Comparison of ENCODE assay signal across 1 cellular context in genomic region chr1:222465211-222466041, GRCh38.
A peak's percentile ranks its signal among the peaks of the same experiment; 100 is the strongest.
TF ChIP-seq lines count a peak whose summit lies in the region.

No MANE protein-coding gene starts in this region.

TF ChIP-seq in HepG2, 621 proteins besides CTCF, POLR2A, EP300 and RAD21 (continued from another document and continues in another):
- TF ChIP-seq PRDM10 (CRISPR knock-in tag; IDR thresholded peaks at IDR 0.05; ENCODE audit: low read depth) (peak; percentile 89), TAF15 (IDR thresholded peaks at IDR 0.05; ENCODE audit: low read depth, low read length, poor library complexity, severe bottlenecking) (peak; percentile 61), ZKSCAN1 (IDR thresholded peaks at IDR 0.05; ENCODE audit: low read length) (0 out of 2 replicates have a peak, but pooled peaks have one; percentile 12), ZNF24 (IDR thresholded peaks at IDR 0.05) (no peak), ZNF350 (CRISPR knock-in tag; IDR thresholded peaks at IDR 0.05; ENCODE audit: borderline replicate concordance, low read depth) (peak; percentile 71), CHD2 (IDR thresholded peaks at IDR 0.05; ENCODE audit: low read depth, low read length) (peak; percentile 32; the same call in 1 of the 2 replicates), ATRX (CRISPR knock-in tag; IDR thresholded peaks at IDR 0.05; ENCODE audit: borderline replicate concordance) (no peak), ZNF263 (CRISPR knock-in tag; IDR thresholded peaks at IDR 0.05) (no peak), ZNF275 (CRISPR knock-in tag; IDR thresholded peaks at IDR 0.05; ENCODE audit: borderline replicate concordance) (no peak; the same call in 1 of the 2 replicates), RARG (CRISPR knock-in tag; IDR thresholded peaks at IDR 0.05; ENCODE audit: low read depth) (peak; percentile 95; the same call in 1 of the 2 replicates), ZNF543 (CRISPR knock-in tag; IDR thresholded peaks at IDR 0.05) (peak; percentile 77), BCLAF1 (IDR thresholded peaks at IDR 0.05) (no peak), TEF (CRISPR knock-in tag; IDR thresholded peaks at IDR 0.05) (no peak), SRSF4 (IDR thresholded peaks at IDR 0.05; ENCODE audit: low read depth, low read length, poor library complexity, severe bottlenecking) (no peak), ZNF260 (CRISPR knock-in tag; IDR thresholded peaks at IDR 0.05; ENCODE audit: borderline replicate concordance, low read depth) (peak; percentile 40; the same call in 1 of the 2 replicates), KLF12 (CRISPR knock-in tag; IDR thresholded peaks at IDR 0.05; ENCODE audit: borderline replicate concordance) (no peak; the same call in 1 of the 2 replicates), MED1 (CRISPR knock-in tag; IDR thresholded peaks at IDR 0.05) (peak; percentile 85), MTA3 (CRISPR knock-in tag; IDR thresholded peaks at IDR 0.05) (no peak), ZBTB43 (CRISPR knock-in tag; conservative IDR thresholded peaks at IDR 0.05) (0 out of 2 replicates have a peak, but pooled peaks have one; percentile 45), CEBPG (CRISPR knock-in tag; IDR thresholded peaks at IDR 0.05) (no peak), SIX4 (CRISPR knock-in tag; IDR thresholded peaks at IDR 0.05) (peak; percentile 25; the same call in 1 of the 2 replicates), HDAC2 (CRISPR knock-in tag; IDR thresholded peaks at IDR 0.05) (peak; percentile 75), HOXA7 (CRISPR knock-in tag; IDR thresholded peaks at IDR 0.05) (no peak), XBP1 (CRISPR knock-in tag; IDR thresholded peaks at IDR 0.05) (no peak), STAT5B (CRISPR knock-in tag; IDR thresholded peaks at IDR 0.05) (peak; percentile 15; the same call in 1 of the 2 replicates), PRDM15 (CRISPR knock-in tag; IDR thresholded peaks at IDR 0.05) (peak; percentile 49), NRL (CRISPR knock-in tag; IDR thresholded peaks at IDR 0.05; ENCODE audit: borderline replicate concordance) (peak; percentile 79; the same call in 1 of the 2 replicates), HIVEP1 (CRISPR knock-in tag; IDR thresholded peaks at IDR 0.05) (no peak; the same call in 1 of the 2 replicates), ZNF646 (CRISPR knock-in tag; IDR thresholded peaks at IDR 0.05) (no peak), ELK4 (CRISPR knock-in tag; IDR thresholded peaks at IDR 0.05; ENCODE audit: borderline replicate concordance) (no peak), GMEB2 (CRISPR knock-in tag; IDR thresholded peaks at IDR 0.05; ENCODE audit: low read depth) (0 out of 2 replicates have a peak, but pooled peaks have one; percentile 24)
